ENCODE assay signal across 30 cellular contexts in genomic region chr2:121886059-121886458, GRCh38.
"Had no signal": no experiment of that assay in that cellular context is flagged by ENCODE, and none has a peak within 500 bp of the region (broad histone marks: within the 10 kb centered on the region; RNA-seq: fewer than 3 reads in every experiment).

No MANE protein-coding gene starts in this region.

- H3K4me1 Mint-ChIP-seq: activated CD4-positive, alpha-beta memory T cell treated with anti-CD3 and anti-CD28 coated beads, Interleukin-2, amount 10 ng/mL, durations not matched to agents 7 days and 5 days; activated CD4-positive, alpha-beta T cell treated with anti-CD3 and anti-CD28 coated beads, Interleukin-2, amount 10 ng/mL, durations not matched to agents 7 days and 5 days had no signal

- H3K9me3 ChIP-seq: esophagus muscularis mucosa, gastrocnemius medialis, heart left ventricle had no signal

- DNase-seq: activated CD4-positive, alpha-beta memory T cell treated with anti-CD3 and anti-CD28 coated beads, Interleukin-2, amount 10 ng/mL, durations not matched to agents 7 days and 5 days; activated CD4-positive, alpha-beta T cell treated with anti-CD3 and anti-CD28 coated beads for 1 hour; activated CD4-positive, alpha-beta T cell treated with anti-CD3 and anti-CD28 coated beads for 4 hours; activated CD4-positive, alpha-beta T cell treated with anti-CD3 and anti-CD28 coated beads, Interleukin-2, amount 10 ng/mL, durations not matched to agents 7 days and 5 days; activated CD4-positive, alpha-beta T cell treated with anti-CD3 and anti-CD28 coated beads, Interleukin-2, amount 50 U/mL, for 4 hours; activated CD8-positive, alpha-beta memory T cell treated with anti-CD3 and anti-CD28 coated beads, Interleukin-2, amount 50 U/mL, for 48 hours; activated gamma-delta T cell; activated naive CD4-positive, alpha-beta T cell treated with anti-CD3 and anti-CD28 coated beads, Interleukin-2, amount 50 U/mL, for 16 hours; activated naive CD4-positive, alpha-beta T cell treated with Interleukin-2 at 50 U/mL for 16 hours; activated T-cell treated with anti-CD3 and anti-CD28 coated beads for 4 hours; activated T-cell treated with anti-CD3 and anti-CD28 coated beads, Interleukin-2, amount 50 U/mL, for 24 hours; activated T-cell treated with anti-CD3 and anti-CD28 coated beads, Interleukin-2, amount 50 U/mL, for 72 hours; amniotic stem cell; brain microvascular endothelial cell; cortex of kidney; dermis blood vessel endothelial cell; effector CD4-positive, alpha-beta T cell; effector memory CD8-positive, alpha-beta T cell; foreskin keratinocyte; gastrocnemius medialis; glutamatergic neuron; heart left ventricle; T-helper 2 cell had no signal

- FAIRE-seq: astrocyte, colon, TTC549 had no signal

- H3K27ac ChIP-seq: brain microvascular endothelial cell, esophagus muscularis mucosa, foreskin keratinocyte, gastrocnemius medialis, heart left ventricle, VCaP had no signal

- H3K27me3 ChIP-seq: brain microvascular endothelial cell, esophagus muscularis mucosa, foreskin keratinocyte, gastrocnemius medialis had no signal

- H3K36me3 ChIP-seq: brain microvascular endothelial cell, esophagus muscularis mucosa, gastrocnemius medialis, heart left ventricle had no signal

- H3K27ac Mint-ChIP-seq: activated CD4-positive, alpha-beta memory T cell treated with anti-CD3 and anti-CD28 coated beads, Interleukin-2, amount 10 ng/mL, durations not matched to agents 7 days and 5 days; activated CD4-positive, alpha-beta T cell treated with anti-CD3 and anti-CD28 coated beads, Interleukin-2, amount 10 ng/mL, durations not matched to agents 7 days and 5 days; activated naive CD8-positive, alpha-beta T cell; activated T-cell treated with anti-CD3 and anti-CD28 coated beads, Interleukin-2, amount 50 U/mL, for 24 hours; activated T-cell treated with anti-CD3 and anti-CD28 coated beads, Interleukin-2, amount 50 U/mL, for 72 hours; effector memory CD8-positive, alpha-beta T cell; WTC11 had no signal

- H3K9me3 Mint-ChIP-seq: activated CD4-positive, alpha-beta memory T cell treated with anti-CD3 and anti-CD28 coated beads, Interleukin-2, amount 10 ng/mL, durations not matched to agents 7 days and 5 days; activated CD4-positive, alpha-beta T cell treated with anti-CD3 and anti-CD28 coated beads, Interleukin-2, amount 10 ng/mL, durations not matched to agents 7 days and 5 days; activated T-cell treated with anti-CD3 and anti-CD28 coated beads, Interleukin-2, amount 50 U/mL, for 24 hours; activated T-cell treated with anti-CD3 and anti-CD28 coated beads, Interleukin-2, amount 50 U/mL, for 72 hours; effector memory CD8-positive, alpha-beta T cell had no signal

- H3K4me1 ChIP-seq: esophagus muscularis mucosa, foreskin keratinocyte, gastrocnemius medialis, heart left ventricle had no signal

- H3K36me3 Mint-ChIP-seq: activated naive CD8-positive, alpha-beta T cell; WTC11 had no signal

- H3K4me3 Mint-ChIP-seq: activated CD4-positive, alpha-beta memory T cell treated with anti-CD3 and anti-CD28 coated beads, Interleukin-2, amount 10 ng/mL, durations not matched to agents 7 days and 5 days; activated CD4-positive, alpha-beta T cell treated with anti-CD3 and anti-CD28 coated beads, Interleukin-2, amount 10 ng/mL, durations not matched to agents 7 days and 5 days; activated naive CD8-positive, alpha-beta T cell; activated T-cell treated with anti-CD3 and anti-CD28 coated beads, Interleukin-2, amount 50 U/mL, for 24 hours; activated T-cell treated with anti-CD3 and anti-CD28 coated beads, Interleukin-2, amount 50 U/mL, for 72 hours; effector memory CD8-positive, alpha-beta T cell; WTC11 had no signal

- H3K4me3 ChIP-seq: esophagus muscularis mucosa, gastrocnemius medialis, heart left ventricle had no signal
